Comparison of ENCODE assay signal across 9 cellular contexts in the genomic region with DNA sequence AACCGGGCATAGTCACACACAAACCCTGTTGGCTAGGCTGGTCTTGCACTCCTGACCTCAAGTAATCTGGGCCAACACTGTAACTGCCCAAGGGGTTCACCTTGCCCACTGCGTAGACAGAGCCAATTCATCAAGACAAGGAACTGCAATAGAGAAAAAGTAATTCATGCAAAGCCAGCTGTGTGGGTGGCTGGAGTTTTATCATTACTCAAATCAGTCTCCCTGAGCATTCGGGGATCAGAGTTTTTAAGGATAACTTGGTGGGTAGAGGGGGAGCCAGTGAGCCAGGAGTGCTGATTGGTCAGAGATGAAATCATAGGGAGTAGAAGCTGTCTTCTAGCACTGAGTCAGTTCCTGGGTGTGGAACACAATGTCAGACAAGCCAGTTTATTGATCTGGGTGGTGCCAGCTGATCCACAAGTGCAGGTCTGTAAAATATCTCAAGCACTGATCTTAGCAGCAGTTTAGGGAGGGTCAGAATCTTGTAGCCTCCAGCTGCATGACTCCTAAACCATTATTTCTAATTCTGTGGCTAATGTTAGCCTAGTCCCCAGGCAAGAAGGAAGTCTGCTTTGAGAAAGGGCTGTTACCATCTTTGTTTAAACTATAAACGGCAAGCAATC. TPM values are rescaled to one million over a fixed set of nuclear protein-coding genes. Genes with fewer than 3 reads are reported as not detected.
A peak's percentile ranks its signal among the peaks of the same experiment; 100 is the strongest.
DNase-seq lines count a peak whose midpoint lies in the region; ATAC-seq and TF ChIP-seq lines count a peak whose summit lies in the region.
"Had no signal": no experiment of that assay in that cellular context is flagged by ENCODE, and none has a peak within 500 bp of the region (broad histone marks: within the 10 kb centered on the region; RNA-seq: fewer than 3 reads in every experiment).

No MANE protein-coding gene starts in this region.

- H3K23ac ChIP-seq in trophoblast cell (ENCODE audit: low read length): no peak overlapping the region

- H3K9me3 Mint-ChIP-seq in HFFc6: no peaks in the 10 kb centered on the region
- H3K9me3 Mint-ChIP-seq: natural killer cell treated with Interleukin-12 subunit alpha and Interleukin-12 subunit beta and Interleukin-15 and Interleukin-18, amount 100 ng/mL, for 72 hours had no signal

- no peak overlapping the region for H4K8ac ChIP-seq in trophoblast cell (ENCODE audit: low read depth, low read length)

- DNase-seq in HFFc6 (peak; percentile 57), RPMI7951 (ENCODE audit: low read depth) (peak; percentile 58), colonic mucosa (peak; percentile 70), renal cortical epithelial cell (ENCODE audit: low read depth) (peak; percentile 68), trophoblast cell (no peak), KG1 (lab: John Stamatoyannopoulos, UW) (no peak)

- H2AK5ac ChIP-seq in trophoblast cell (ENCODE audit: low read length): no peak overlapping the region

- H2BK120ac ChIP-seq in trophoblast cell (ENCODE audit: insufficient read depth, low read length, poor library complexity): no peak overlapping the region

- H3K9me3 ChIP-seq in colonic mucosa: no peaks in the 10 kb centered on the region
- no peaks in the 10 kb centered on the region for H3K9me3 ChIP-seq in trophoblast cell (ENCODE audit: insufficient read depth, low read depth, low read length)

- no peak for ATAC-seq in GM21786 (IDR thresholded peaks at IDR 0.05; ENCODE audit: unreplicated experiment)

- H2BK12ac ChIP-seq in trophoblast cell (ENCODE audit: low read length): no peak overlapping the region

- H3K4me1 ChIP-seq in colonic mucosa (no peaks in the 10 kb centered on the region), trophoblast cell (ENCODE audit: control insufficient read depth in 1 of 2, insufficient read depth in 2 of 2, low read length in 2 of 2) (peaks cover under 1% of the 10 kb centered on the region in 2 experiments)

- no peak overlapping the region for H3K4me2 ChIP-seq in trophoblast cell (ENCODE audit: low read length)

- no CpG with 5 or more reads among the region's 4 CpGs for WGBS in trophoblast cell (ENCODE audit: extremely low coverage, insufficient coverage, insufficient read length)

- no peak overlapping the region for H2BK5ac ChIP-seq in trophoblast cell (ENCODE audit: low read depth, low read length, poor library complexity)

- H3K27ac ChIP-seq in colonic mucosa (peak overlapping the region; percentile 67), trophoblast cell (ENCODE audit: low read depth, low read length) (no peak overlapping the region)

- H3K27me3 ChIP-seq in colonic mucosa: no peaks in the 10 kb centered on the region
- H3K27me3 ChIP-seq in trophoblast cell (ENCODE audit: insufficient read depth, low read length): no peaks in the 10 kb centered on the region

- no peak overlapping the region for H4K12ac ChIP-seq in trophoblast cell (ENCODE audit: low read depth, low read length)

- no peak overlapping the region for H3K27ac Mint-ChIP-seq in HFFc6
- H3K27ac Mint-ChIP-seq: natural killer cell treated with Interleukin-12 subunit alpha and Interleukin-12 subunit beta and Interleukin-15 and Interleukin-18, amount 100 ng/mL, for 72 hours had no signal

- intact Hi-C loops in colonic mucosa (cut with DNase I): no loop called here

- no peaks in the 10 kb centered on the region for H3K79me2 ChIP-seq in trophoblast cell (ENCODE audit: control insufficient read depth, insufficient read depth, low read length, poor library complexity)

- no peak overlapping the region for H2AFZ ChIP-seq in trophoblast cell (ENCODE audit: insufficient read depth, low read length, poor library complexity)

- no peak overlapping the region for H3K18ac ChIP-seq in trophoblast cell (ENCODE audit: low read length)

- H3K4me3 ChIP-seq in colonic mucosa (no peak overlapping the region), trophoblast cell (ENCODE audit: low read depth, low read length) (no peak overlapping the region)

- TF ChIP-seq CTCF in HFFc6 (IDR thresholded peaks at IDR 0.05) (0 out of 2 replicates have a peak, but pooled peaks have one; percentile 20), colonic mucosa (IDR thresholded peaks at IDR 0.05) (no peak)

- H3K36me3 ChIP-seq in colonic mucosa (no peaks in the 10 kb centered on the region), trophoblast cell (ENCODE audit: control insufficient read depth in 1 of 2, insufficient read depth in 2 of 2, low read length in 2 of 2) (no peaks in the 10 kb centered on the region)

- peaks cover 10% of the 10 kb centered on the region for H3K27me3 Mint-ChIP-seq in HFFc6 (ENCODE audit: insufficient read depth)

- no peak overlapping the region for H3K14ac ChIP-seq in trophoblast cell (ENCODE audit: low read length)

- no peak overlapping the region; the same call in 1 of the 2 replicates for H3K4me3 Mint-ChIP-seq in HFFc6
- H3K4me3 Mint-ChIP-seq: natural killer cell treated with Interleukin-12 subunit alpha and Interleukin-12 subunit beta and Interleukin-15 and Interleukin-18, amount 100 ng/mL, for 72 hours had no signal

- no peak overlapping the region for H4K91ac ChIP-seq in trophoblast cell (ENCODE audit: low read depth, low read length)

- no peaks in the 10 kb centered on the region for H3K79me1 ChIP-seq in trophoblast cell (ENCODE audit: low read length)

- no peak overlapping the region for H3K4ac ChIP-seq in trophoblast cell (ENCODE audit: low read depth, low read length)

- no peaks in the 10 kb centered on the region for H3K36me3 Mint-ChIP-seq in HFFc6 (ENCODE audit: low read depth)
- H3K36me3 Mint-ChIP-seq: natural killer cell treated with Interleukin-12 subunit alpha and Interleukin-12 subunit beta and Interleukin-15 and Interleukin-18, amount 100 ng/mL, for 72 hours had no signal

- H3K9ac ChIP-seq in colonic mucosa (ENCODE audit: low read depth in 2 of 2, low read length in 2 of 2): no peak overlapping the region
- no peak overlapping the region for H3K9ac ChIP-seq in trophoblast cell (ENCODE audit: low read length)

- peaks cover 12% of the 10 kb centered on the region for H3K4me1 Mint-ChIP-seq in HFFc6 (ENCODE audit: low read depth)

RNA-seq across cellular contexts. Expression of gene FXYD4, which starts 15.6 kb away (rescaled TPM):
- not detected for total RNA-seq in HFFc6 (2021; fragmentation: NEBNext Ultra II Directional; extraction: Animal tissue kit (Norgen Biotek cat#: 25700))
- not detected in 2 replicates for total RNA-seq in RPMI7951 (2014; rRNA removed; shearing (Covaris generic))
- total RNA-seq in colonic mucosa: under 1 TPM in 1 of 2 donors, not detected in 1; 0.98 TPM
- total RNA-seq in renal cortical epithelial cell: not detected in 2 replicates
- 0.14 and 0.64 TPM in 2 replicates for polyA plus RNA-seq in trophoblast cell (2013)
- total RNA-seq: H1; natural killer cell treated with Interleukin-12 subunit alpha and Interleukin-12 subunit beta and Interleukin-15 and Interleukin-18, amount 100 ng/mL, for 72 hours had no signal
- polyA plus RNA-seq: H1 had no signal

RNA-seq across cellular contexts. Expression of gene HNRNPF, which starts 53.1 kb away (rescaled TPM):
- total RNA-seq in HFFc6 (2021; fragmentation: NEBNext Ultra II Directional; extraction: Animal tissue kit (Norgen Biotek cat#: 25700)): 100 to 1,000 TPM; 133 to 164 (median 159) TPM
- 179 and 196 TPM in 2 replicates for total RNA-seq in RPMI7951 (2014; rRNA removed; shearing (Covaris generic))
- total RNA-seq in colonic mucosa (100 to 1,000 TPM; 250 to 394 TPM), renal cortical epithelial cell (302 and 345 TPM in 2 replicates)
- 123 and 124 TPM in 2 replicates for polyA plus RNA-seq in trophoblast cell (2013)

Comparison
In these comparisons a context has a peak if more than half of its experiments do, and no peak if none do; other contexts are left out.
1. DNase-seq: peak in HFFc6 (single experiment), RPMI7951 (single experiment), colonic mucosa (single experiment) and renal cortical epithelial cell (single experiment); none in trophoblast cell (0 of 2) and KG1 (single experiment).